In genomic region chr20:58890073-58890453, GRCh38 we compare ENCODE assay signal across 9 cellular contexts. TPM values are rescaled to one million over a fixed set of nuclear protein-coding genes. Genes with fewer than 3 reads are reported as not detected.
DNase-seq lines count a peak whose midpoint lies in the region; ATAC-seq and TF ChIP-seq lines count a peak whose summit lies in the region.
"Had no signal": no experiment of that assay in that cellular context is flagged by ENCODE, and none has a peak within 500 bp of the region (broad histone marks: within the 10 kb centered on the region; RNA-seq: fewer than 3 reads in every experiment).

No MANE protein-coding gene starts in this region.

- H3K4me1 ChIP-seq in ACC112 (ENCODE audit: control insufficient read depth, insufficient read depth, low read length, unreplicated experiment) (peaks cover 17% of the 10 kb centered on the region), mammary epithelial cell (ENCODE audit: insufficient read depth, low read length) (peaks cover 20% of the 10 kb centered on the region), mononuclear cell (ENCODE audit: insufficient read depth, low read length) (peaks cover 29% of the 10 kb centered on the region)

- H2AFZ ChIP-seq in ACC112 (ENCODE audit: low read length, unreplicated experiment): peak overlapping the region; percentile 53
- H2AFZ ChIP-seq in mammary epithelial cell (ENCODE audit: low read depth, low read length): peak overlapping the region; percentile 90

- H3K79me2 ChIP-seq in ACC112 (ENCODE audit: control insufficient read depth, insufficient read depth, low read length, unreplicated experiment) (peaks cover 37% of the 10 kb centered on the region), mammary epithelial cell (ENCODE audit: insufficient read depth, low read length) (peaks cover 44% of the 10 kb centered on the region)

- no peaks in the 10 kb centered on the region for H3K9me3 ChIP-seq in mammary epithelial cell (replicated peaks; ENCODE audit: insufficient read depth, low read length)
- H3K9me3 ChIP-seq in mononuclear cell (ENCODE audit: low read depth, low read length): no peaks in the 10 kb centered on the region

- CTCF ChIA-PET in mammary epithelial cell (lab: Charles Lee; ENCODE audit: low non-redundant PET): no interaction called here

- H4K20me1 ChIP-seq in mammary epithelial cell (ENCODE audit: insufficient read depth, low read length): peaks cover 2% of the 10 kb centered on the region

- peaks cover 5% of the 10 kb centered on the region; the same call in 1 of the 2 replicates for H3K27me3 ChIP-seq in ACC112 (ENCODE audit: insufficient read depth, low read length)
- no peaks in the 10 kb centered on the region for H3K27me3 ChIP-seq in HL-60 (ENCODE audit: insufficient read depth, poor library complexity, severe bottlenecking)
- H3K27me3 ChIP-seq in mammary epithelial cell (ENCODE audit: insufficient read depth, low read length): no peaks in the 10 kb centered on the region
- no peaks in the 10 kb centered on the region for H3K27me3 ChIP-seq in mononuclear cell (ENCODE audit: insufficient read depth, low read length)

- no peak overlapping the region for H3K9ac ChIP-seq in mammary epithelial cell (ENCODE audit: insufficient read depth, low read length)

- DNase-seq in HL-60 (ENCODE audit: low read depth in 1 of 2, low spot score in 1 of 2) (no peak), mammary epithelial cell (peak; percentile 20), NCI-H2227 (lab: John Stamatoyannopoulos, UW; ENCODE audit: unreplicated experiment) (no peak), NCI-H146 treated with DMSO at 0.1 percent for 48 hours (lab: John Stamatoyannopoulos, UW; ENCODE audit: unreplicated experiment) (no peak), NCI-H446 (lab: John Stamatoyannopoulos, UW) (no peak)

- H3K36me3 ChIP-seq in ACC112 (ENCODE audit: insufficient read depth, low read length) (no peaks in the 10 kb centered on the region; the same call in 1 of the 2 replicates), mammary epithelial cell (ENCODE audit: insufficient read depth, low read length) (no peaks in the 10 kb centered on the region)

- TF ChIP-seq CTCF in HL-60 (IDR thresholded peaks at IDR 0.05; ENCODE audit: insufficient read depth, low read length) (no peak), mammary epithelial cell (conservative IDR thresholded peaks at IDR 0.05 in 1 of 2, IDR thresholded peaks at IDR 0.05 in 1 of 2; ENCODE audit: extremely low read depth in 1 of 2, insufficient read depth in 1 of 2, low read depth in 1 of 2, low read length in 2 of 2) (no peak)

- H3K27ac ChIP-seq in ACC112 (ENCODE audit: low read depth, low read length): no peak overlapping the region; the same call in 1 of the 2 replicates
- peak overlapping the region; percentile 86 for H3K27ac ChIP-seq in HL-60 (replicated peaks)
- peak overlapping the region; percentile 2 for H3K27ac ChIP-seq in mammary epithelial cell (ENCODE audit: insufficient read depth, low read depth, low read length)

- ATAC-seq in HG03039 (IDR thresholded peaks at IDR 0.05; ENCODE audit: unreplicated experiment): no peak

- dilution Hi-C loops in mammary epithelial cell (cut with HindIII; ENCODE audit: low sequenced_read_pairs): no loop called here

- in situ Hi-C loops in mammary epithelial cell (cut with MboI; ENCODE audit: low sequenced_read_pairs in 2 of 2): no loop called here

- H3K4me2 ChIP-seq in mammary epithelial cell (ENCODE audit: insufficient read depth, low read depth, low read length): peak overlapping the region; percentile 95

- no TSS peak for BruUV-seq in mammary epithelial cell (replicated peaks; lab: Mats Ljungman, UMichigan)

- H3K4me3 ChIP-seq in ACC112 (ENCODE audit: low read depth, low read length) (peak overlapping the region; percentile 80), HL-60 (replicated peaks; ENCODE audit: insufficient read depth, low read length) (peak overlapping the region; percentile 49), mammary epithelial cell (replicated peaks in 1 of 3; ENCODE audit: insufficient read depth in 1 of 3, low read depth in 2 of 3, low read length in 3 of 3) (peak overlapping the region; percentile 42 to 89 (median 83)), mononuclear cell (ENCODE audit: low read length) (peak overlapping the region; percentile 60)

- intact Hi-C loops in mammary epithelial cell (cut with micrococcal nuclease): loop anchor here (2.0 to 5.0 kb wide), 3 partner anchors 91 to 578 kb away; partner anchors contain the start of genes NELFCD and STX16

- WGBS in mammary epithelial cell (ENCODE audit: low coverage, missing lambda C conversion rate): 11% methylated on average over 10 of the region's 46 CpGs

RNA-seq across cellular contexts. Expression of gene GNAS, which starts 37.5 kb away (rescaled TPM):
- total RNA-seq in mammary epithelial cell (100 to 1,000 TPM; 289 to 682 TPM), mononuclear cell (461 TPM)
- polyA plus RNA-seq in mammary epithelial cell: 1,072 TPM
- 1,722 TPM for polyA minus RNA-seq in mammary epithelial cell

RNA-seq across cellular contexts. Expression of gene GNAS-AS1, which starts 39.4 kb away (rescaled TPM):
- total RNA-seq in mammary epithelial cell (under 1 TPM; 0.33 to 0.73 TPM), mononuclear cell (0.10 TPM)
- polyA plus RNA-seq in mammary epithelial cell: 0.27 TPM
- polyA minus RNA-seq in mammary epithelial cell: not detected
- total RNA-seq: glomerular endothelial cell had no signal
